Comparison of ENCODE assay signal across 9 cellular contexts in the genomic region with DNA sequence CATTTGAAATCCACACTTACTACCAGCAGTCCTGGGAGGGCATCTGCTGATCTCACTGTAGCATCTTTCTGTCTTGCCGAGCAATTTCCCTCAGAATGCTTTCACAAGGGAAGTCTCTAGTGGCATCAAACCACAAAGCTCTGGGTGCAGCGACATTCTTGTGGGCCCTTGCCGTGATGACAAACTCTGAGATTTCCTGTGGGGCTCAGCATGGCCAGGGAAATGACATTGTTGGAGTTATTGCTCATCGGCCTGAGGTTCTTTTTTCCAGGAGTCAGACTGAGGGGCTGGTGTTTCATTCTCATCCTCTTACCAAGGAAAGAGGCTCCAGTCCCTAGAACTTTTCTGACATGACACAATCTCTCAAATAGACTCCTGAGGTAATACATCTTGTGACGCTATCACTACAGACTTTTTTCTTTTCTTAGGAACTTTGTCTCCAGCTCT. TPM values are rescaled to one million over a fixed set of nuclear protein-coding genes. Genes with fewer than 3 reads are reported as not detected.
DNase-seq lines count a peak whose midpoint lies in the region; ATAC-seq, FAIRE-seq and TF ChIP-seq lines count a peak whose summit lies in the region.
"Had no signal": no experiment of that assay in that cellular context is flagged by ENCODE, and none has a peak within 500 bp of the region (broad histone marks: within the 10 kb centered on the region; RNA-seq: fewer than 3 reads in every experiment).

No MANE protein-coding gene starts in this region.

- H3K4me1 Mint-ChIP-seq in naive thymus-derived CD8-positive, alpha-beta T cell, result peaks cover 21 to 36% (median 31%) of the 10 kb centered on the region in 4 donors

- no peak for TF ChIP-seq EP300 in gastroesophageal sphincter (IDR thresholded peaks at IDR 0.05)

- H3K36me3 ChIP-seq in gastroesophageal sphincter (peaks cover 0 to 21% of the 10 kb centered on the region in 2 donors), mucosa of descending colon (ENCODE audit: low read depth) (no peaks in the 10 kb centered on the region)

- peak; percentile 87 for FAIRE-seq in GM12891 (lab: Jason Lieb, UNC)

- no peaks in the 10 kb centered on the region for H3K27me3 ChIP-seq in gastroesophageal sphincter
- H3K27me3 ChIP-seq: tibial artery had no signal

- TF ChIP-seq CTCF in gastroesophageal sphincter (IDR thresholded peaks at IDR 0.05), result no peak
- no peak for TF ChIP-seq CTCF in mucosa of descending colon (IDR thresholded peaks at IDR 0.05)

- peak overlapping the region in 1 of 10 donors; percentile 22 for H3K4me3 Mint-ChIP-seq in naive thymus-derived CD8-positive, alpha-beta T cell

- peak; percentile 64 for ATAC-seq in HG03060 (IDR thresholded peaks at IDR 0.05; ENCODE audit: low read depth, unreplicated experiment)
- ATAC-seq in SK-N-SH treated with all-trans-retinoic acid at 6 μM for 48 hours, result peak; percentile 79
- peak in 1 of 2 donors; percentile 78 for ATAC-seq in naive thymus-derived CD8-positive, alpha-beta T cell
- no peak for ATAC-seq in gastroesophageal sphincter
- ATAC-seq in mucosa of descending colon, result no peak

- POLR2A ChIA-PET in naive thymus-derived CD8-positive, alpha-beta T cell (lab: Charles Lee), result no interaction called here

- DNase-seq in GM12891 (ENCODE audit: insufficient read length, low spot score) (no peak), amniotic epithelial cell (ENCODE audit: low read depth) (peak; percentile 69), DMS153 (lab: John Stamatoyannopoulos, UW) (no peak), mucosa of descending colon (no peak)
- DNase-seq in naive thymus-derived CD8-positive, alpha-beta T cell, result peak in 3 of 10 donors; percentile 17 to 31 (median 28)

- TF ChIP-seq POLR2A in GM12891 (IDR thresholded peaks at IDR 0.05; ENCODE audit: low read depth, low read length) (no peak), gastroesophageal sphincter (IDR thresholded peaks at IDR 0.05) (no peak)

- peaks cover 0 to 2% (median 0%) of the 10 kb centered on the region in 3 donors for H3K36me3 Mint-ChIP-seq in naive thymus-derived CD8-positive, alpha-beta T cell

- peak overlapping the region in 9 of 10 donors; percentile 11 to 84 (median 66) for H3K27ac Mint-ChIP-seq in naive thymus-derived CD8-positive, alpha-beta T cell

- no peaks in the 10 kb centered on the region for H3K9me3 ChIP-seq in gastroesophageal sphincter
- no peaks in the 10 kb centered on the region for H3K9me3 ChIP-seq in mucosa of descending colon
- H3K9me3 ChIP-seq: tibial artery had no signal

- no peak overlapping the region for H3K27ac ChIP-seq in gastroesophageal sphincter

- 50 to 58% methylated on average over 1 to 5 of the region's 5 CpGs for WGBS in gastroesophageal sphincter (ENCODE audit: low coverage in 1 of 2), 2 donors

- no peak overlapping the region for H3K4me3 ChIP-seq in gastroesophageal sphincter
- no peak overlapping the region for H3K4me3 ChIP-seq in mucosa of descending colon
- H3K4me3 ChIP-seq: tibial artery had no signal

- intact Hi-C loops in mucosa of descending colon (cut with DNase I, micrococcal nuclease), result no loop called here

- H3K27me3 Mint-ChIP-seq in naive thymus-derived CD8-positive, alpha-beta T cell, result no peaks in the 10 kb centered on the region

- H3K4me1 ChIP-seq in gastroesophageal sphincter (peaks cover 0 to 63% (median 10%) of the 10 kb centered on the region in 3 donors), mucosa of descending colon (ENCODE audit: low read depth) (peaks cover 20% of the 10 kb centered on the region)

- H3K9me3 Mint-ChIP-seq in naive thymus-derived CD8-positive, alpha-beta T cell, result no peaks in the 10 kb centered on the region

TF ChIP-seq in GM12891, 5 proteins besides CTCF, POLR2A, EP300 and RAD21:
- TF ChIP-seq TAF1 (IDR thresholded peaks at IDR 0.05; ENCODE audit: low read depth, low read length), result no peak
- TF ChIP-seq SPI1 (IDR thresholded peaks at IDR 0.05; ENCODE audit: low read depth, low read length), result peak; percentile 45; the same call in 1 of the 2 replicates

TF ChIP-seq in SK-N-SH treated with all-trans-retinoic acid at 6 μM for 48 hours, 23 proteins besides CTCF, POLR2A, EP300 and RAD21:
- TF ChIP-seq ISL1 (CRISPR knock-in tag; IDR thresholded peaks at IDR 0.05) (no peak), POU6F1 (CRISPR knock-in tag; IDR thresholded peaks at IDR 0.05; ENCODE audit: borderline replicate concordance, low read depth) (no peak), ZFP3 (CRISPR knock-in tag; IDR thresholded peaks at IDR 0.05) (0 out of 2 replicates have a peak, but pooled peaks have one; percentile 65)
- TF ChIP-seq, protein P1, sequence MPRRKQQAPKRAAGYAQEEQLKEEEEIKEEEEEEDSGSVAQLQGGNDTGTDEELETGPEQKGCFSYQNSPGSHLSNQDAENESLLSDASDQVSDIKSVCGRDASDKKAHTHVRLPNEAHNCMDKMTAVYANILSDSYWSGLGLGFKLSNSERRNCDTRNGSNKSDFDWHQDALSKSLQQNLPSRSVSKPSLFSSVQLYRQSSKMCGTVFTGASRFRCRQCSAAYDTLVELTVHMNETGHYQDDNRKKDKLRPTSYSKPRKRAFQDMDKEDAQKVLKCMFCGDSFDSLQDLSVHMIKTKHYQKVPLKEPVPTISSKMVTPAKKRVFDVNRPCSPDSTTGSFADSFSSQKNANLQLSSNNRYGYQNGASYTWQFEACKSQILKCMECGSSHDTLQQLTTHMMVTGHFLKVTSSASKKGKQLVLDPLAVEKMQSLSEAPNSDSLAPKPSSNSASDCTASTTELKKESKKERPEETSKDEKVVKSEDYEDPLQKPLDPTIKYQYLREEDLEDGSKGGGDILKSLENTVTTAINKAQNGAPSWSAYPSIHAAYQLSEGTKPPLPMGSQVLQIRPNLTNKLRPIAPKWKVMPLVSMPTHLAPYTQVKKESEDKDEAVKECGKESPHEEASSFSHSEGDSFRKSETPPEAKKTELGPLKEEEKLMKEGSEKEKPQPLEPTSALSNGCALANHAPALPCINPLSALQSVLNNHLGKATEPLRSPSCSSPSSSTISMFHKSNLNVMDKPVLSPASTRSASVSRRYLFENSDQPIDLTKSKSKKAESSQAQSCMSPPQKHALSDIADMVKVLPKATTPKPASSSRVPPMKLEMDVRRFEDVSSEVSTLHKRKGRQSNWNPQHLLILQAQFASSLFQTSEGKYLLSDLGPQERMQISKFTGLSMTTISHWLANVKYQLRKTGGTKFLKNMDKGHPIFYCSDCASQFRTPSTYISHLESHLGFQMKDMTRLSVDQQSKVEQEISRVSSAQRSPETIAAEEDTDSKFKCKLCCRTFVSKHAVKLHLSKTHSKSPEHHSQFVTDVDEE (CRISPR knock-in tag; IDR thresholded peaks at IDR 0.05), result no peak

RNA-seq across cellular contexts. Expression of gene PFDN1, which starts 51.4 kb away (rescaled TPM):
- polyA plus RNA-seq in GM12891 (2012; ENCODE audit: low read depth, missing spikeins), result 129 TPM
- 10 to 100 TPM; 24.8 to 30.0 TPM for total RNA-seq in naive thymus-derived CD8-positive, alpha-beta T cell
- 100 to 1,000 TPM; 120 to 132 (median 129) TPM for polyA plus RNA-seq in naive thymus-derived CD8-positive, alpha-beta T cell
- total RNA-seq in gastroesophageal sphincter, result 10 to 100 TPM; 66.1 to 99.7 (median 92.8) TPM
- total RNA-seq in mucosa of descending colon, result 10 to 100 TPM; 33.5 to 48.0 (median 35.9) TPM

Comparison
In these comparisons a context has a peak if more than half of its experiments do, and no peak if none do; other contexts are left out.
1. ATAC-seq: peak in HG03060 (single experiment) and SK-N-SH treated with all-trans-retinoic acid at 6 μM for 48 hours (single experiment); none in gastroesophageal sphincter (single experiment) and mucosa of descending colon (single experiment).